ENCODE assay signal across 18 cellular contexts in genomic region chr22:44316393-44317162, GRCh38. TPM values are rescaled to one million over a fixed set of nuclear protein-coding genes. Genes with fewer than 3 reads are reported as not detected.
DNase-seq lines count a peak whose midpoint lies in the region; ATAC-seq, FAIRE-seq and TF ChIP-seq lines count a peak whose summit lies in the region.
"Had no signal": no experiment of that assay in that cellular context is flagged by ENCODE, and none has a peak within 500 bp of the region (broad histone marks: within the 10 kb centered on the region; RNA-seq: fewer than 3 reads in every experiment).

No MANE protein-coding gene starts in this region.

- no peaks in the 10 kb centered on the region for H3K9me3 Mint-ChIP-seq in activated CD8-positive, alpha-beta T cell treated with anti-CD3 and anti-CD28 coated beads for 36 hours
- H3K9me3 Mint-ChIP-seq in T-helper 2 cell treated with Interferon-gamma antibody and Interleukin-4, amounts not matched to agents 5 μg/mL and 100 μg/mL, for 36 hours = no peaks in the 10 kb centered on the region
- H3K9me3 Mint-ChIP-seq: CD14-positive monocyte had no signal

- H3K4me3 ChIP-seq in astrocyte of the cerebellum (ENCODE audit: low read depth, low read length) (no peak overlapping the region), kidney (ENCODE audit: low read length in 2 of 2) (no peak overlapping the region)

- peaks cover 11% of the 10 kb centered on the region for H3K4me1 Mint-ChIP-seq in activated CD8-positive, alpha-beta T cell treated with anti-CD3 and anti-CD28 coated beads for 36 hours (ENCODE audit: low read depth)
- peaks cover 9% of the 10 kb centered on the region for H3K4me1 Mint-ChIP-seq in T-helper 2 cell treated with Interferon-gamma antibody and Interleukin-4, amounts not matched to agents 5 μg/mL and 100 μg/mL, for 36 hours (ENCODE audit: low read depth)
- H3K4me1 Mint-ChIP-seq: CD14-positive monocyte had no signal

- ATAC-seq in activated CD8-positive, alpha-beta T cell treated with anti-CD3 and anti-CD28 coated beads for 36 hours = no peak

- no peak overlapping the region for H3K27ac Mint-ChIP-seq in activated CD8-positive, alpha-beta T cell treated with anti-CD3 and anti-CD28 coated beads for 36 hours
- no peak overlapping the region for H3K27ac Mint-ChIP-seq in T-helper 2 cell treated with Interferon-gamma antibody and Interleukin-4, amounts not matched to agents 5 μg/mL and 100 μg/mL, for 36 hours
- H3K27ac Mint-ChIP-seq: CD14-positive monocyte had no signal

- POLR2A ChIA-PET in activated CD8-positive, alpha-beta T cell treated with anti-CD3 and anti-CD28 coated beads for 36 hours (lab: Charles Lee) = no interaction called here

- H3K27ac ChIP-seq in kidney (ENCODE audit: low read depth in 2 of 2, low read length in 2 of 2) = no peak overlapping the region

- no peaks in the 10 kb centered on the region for H3K4me1 ChIP-seq in kidney (ENCODE audit: control insufficient read depth in 1 of 2, insufficient read depth in 1 of 2, low read depth in 1 of 2, low read length in 2 of 2)

- no peaks in the 10 kb centered on the region for H3K27me3 Mint-ChIP-seq in activated CD8-positive, alpha-beta T cell treated with anti-CD3 and anti-CD28 coated beads for 36 hours
- H3K27me3 Mint-ChIP-seq in T-helper 2 cell treated with Interferon-gamma antibody and Interleukin-4, amounts not matched to agents 5 μg/mL and 100 μg/mL, for 36 hours (ENCODE audit: low read depth) = no peaks in the 10 kb centered on the region

- intact Hi-C loops in kidney (cut with DNase I) = no loop called here
- intact Hi-C loops in activated CD8-positive, alpha-beta T cell treated with anti-CD3 and anti-CD28 coated beads for 36 hours (cut with micrococcal nuclease) = no loop called here

- CTCF ChIA-PET in activated CD8-positive, alpha-beta T cell treated with anti-CD3 and anti-CD28 coated beads for 36 hours (lab: Charles Lee) = no interaction called here

- DNase-seq in NCI-H1417 (lab: John Stamatoyannopoulos, UW) (peak in 2 of 3 experiments; percentile 75 to 88), NCI-H1417 treated with DMSO at 0.1 percent for 48 hours (lab: John Stamatoyannopoulos, UW) (no peak), NCI-H1694 (lab: John Stamatoyannopoulos, UW) (peak; percentile 84), astrocyte of the cerebellum (ENCODE audit: low read depth) (peak; percentile 36), kidney (peak; percentile 29)
- no peak for DNase-seq in activated CD8-positive, alpha-beta T cell treated with anti-CD3 and anti-CD28 coated beads for 36 hours
- DNase-seq in activated CD4-positive, alpha-beta T cell treated with anti-CD3 and anti-CD28 coated beads, Interleukin-2, amount 50 U/mL, for 4 hours = no peak
- no peak for DNase-seq in T-helper 2 cell treated with Interferon-gamma antibody and Interleukin-4, amounts not matched to agents 5 μg/mL and 100 μg/mL, for 36 hours (ENCODE audit: low spot score)
- DNase-seq: 8988T; DMS79; GOT3; NCI-H187; NCI-H2171 treated with DMSO at 0.1 percent for 48 hours; NCI-H510A; NK-92 treated with Interleukin-12 subunit alpha and Interleukin-12 subunit beta, amount 100 ng/mL, for 24 hours; OCI-M1 had no signal

- in situ Hi-C loops in astrocyte of the cerebellum (cut with HindIII; ENCODE audit: low sequenced_read_pairs) = no loop called here

- no peak overlapping the region for H3K4me3 Mint-ChIP-seq in activated CD8-positive, alpha-beta T cell treated with anti-CD3 and anti-CD28 coated beads for 36 hours
- no peak overlapping the region for H3K4me3 Mint-ChIP-seq in T-helper 2 cell treated with Interferon-gamma antibody and Interleukin-4, amounts not matched to agents 5 μg/mL and 100 μg/mL, for 36 hours
- H3K4me3 Mint-ChIP-seq: CD14-positive monocyte had no signal

- H3K9me3 ChIP-seq in kidney (ENCODE audit: control insufficient read depth in 1 of 2, low read length in 2 of 2) = no peaks in the 10 kb centered on the region

- no peak for FAIRE-seq in kidney (lab: Jason Lieb, UNC)
- FAIRE-seq: GM12891 had no signal

- H3K9ac ChIP-seq in kidney (ENCODE audit: low read length in 2 of 2) = no peak overlapping the region

- H3K36me3 ChIP-seq in kidney (ENCODE audit: control insufficient read depth in 1 of 2, insufficient read depth in 2 of 2, low read length in 2 of 2) = no peaks in the 10 kb centered on the region

- no peaks in the 10 kb centered on the region for H3K36me3 Mint-ChIP-seq in activated CD8-positive, alpha-beta T cell treated with anti-CD3 and anti-CD28 coated beads for 36 hours (ENCODE audit: low read depth)
- no peaks in the 10 kb centered on the region for H3K36me3 Mint-ChIP-seq in T-helper 2 cell treated with Interferon-gamma antibody and Interleukin-4, amounts not matched to agents 5 μg/mL and 100 μg/mL, for 36 hours (ENCODE audit: low read depth)
- H3K36me3 Mint-ChIP-seq: CD14-positive monocyte had no signal

- no peak for TF ChIP-seq CTCF in astrocyte of the cerebellum (IDR thresholded peaks at IDR 0.05; ENCODE audit: low read depth, low read length, missing control alignments)
- no peak for TF ChIP-seq CTCF in kidney (IDR thresholded peaks at IDR 0.05; ENCODE audit: borderline replicate concordance, extremely low read depth, insufficient read depth)
- TF ChIP-seq CTCF in activated CD8-positive, alpha-beta T cell treated with anti-CD3 and anti-CD28 coated beads for 36 hours (IDR thresholded peaks at IDR 0.05) = no peak

RNA-seq across cellular contexts. Expression of gene SHISAL1, which starts 3.8 kb away (rescaled TPM):
- 1.1 TPM for total RNA-seq in kidney
- 0.04 TPM for polyA plus RNA-seq in kidney (ENCODE audit: insufficient read depth, low read depth, low replicate concordance)
- not detected for total RNA-seq in activated CD8-positive, alpha-beta T cell treated with anti-CD3 and anti-CD28 coated beads for 36 hours
- polyA plus RNA-seq: CD14-positive monocyte had no signal

Comparison
In these comparisons a context has a peak if more than half of its experiments do, and no peak if none do; other contexts are left out.
1. DNase-seq: peak in NCI-H1417 (2 of 3), NCI-H1694 (single experiment), astrocyte of the cerebellum (single experiment) and kidney (single experiment); none in NCI-H1417 treated with DMSO at 0.1 percent for 48 hours (single experiment), activated CD8-positive, alpha-beta T cell treated with anti-CD3 and anti-CD28 coated beads for 36 hours (single experiment), activated CD4-positive, alpha-beta T cell treated with anti-CD3 and anti-CD28 coated beads, Interleukin-2, amount 50 U/mL, for 4 hours (0 of 2) and T-helper 2 cell treated with Interferon-gamma antibody and Interleukin-4, amounts not matched to agents 5 μg/mL and 100 μg/mL, for 36 hours (single experiment).